ENCODE assay signal across 8 cellular contexts in genomic region chr5:77143998-77144836, GRCh38. TPM values are rescaled to one million over a fixed set of nuclear protein-coding genes. Genes with fewer than 3 reads are reported as not detected.
A peak's percentile ranks its signal among the peaks of the same experiment; 100 is the strongest.
DNase-seq lines count a peak whose midpoint lies in the region; ATAC-seq, FAIRE-seq and TF ChIP-seq lines count a peak whose summit lies in the region.

No MANE protein-coding gene starts in this region.

- no peaks in the 10 kb centered on the region for H3K27me3 ChIP-seq in thyroid gland

- H3K36me3 ChIP-seq in thyroid gland: no peaks in the 10 kb centered on the region

- TF ChIP-seq CTCF in RWPE1 (conservative IDR thresholded peaks at IDR 0.05; ENCODE audit: low read depth): peak; percentile 95
- peak; percentile 89 for TF ChIP-seq CTCF in foreskin fibroblast (IDR thresholded peaks at IDR 0.05; ENCODE audit: low read depth, low read length)
- peak; percentile 68 to 85 (median 76) for TF ChIP-seq CTCF in thyroid gland (IDR thresholded peaks at IDR 0.05)

- no peaks in the 10 kb centered on the region for H3K36me3 Mint-ChIP-seq in activated T-helper 17 cell treated with anti-CD3 and anti-CD28 coated beads, Interleukin-2, amount 50 U/mL, for 72 hours (ENCODE audit: low read depth)

- DNase-seq in ELR (ENCODE audit: low read depth) (peak; percentile 79), HTR-8/SVneo (ENCODE audit: insufficient read length, low spot score) (peak; percentile 65), RWPE1 (ENCODE audit: low spot score) (peak; percentile 69), foreskin fibroblast (peak; percentile 66 to 90), occipital lobe (lab: John Stamatoyannopoulos, UW) (peak; percentile 49), thyroid gland (peak; percentile 83 to 84), OCI-M2 (lab: John Stamatoyannopoulos, UW; ENCODE audit: unreplicated experiment) (no peak)

- ATAC-seq in activated T-helper 17 cell treated with anti-CD3 and anti-CD28 coated beads, Interleukin-2, amount 50 U/mL, for 72 hours (replicated peaks): peak; percentile 75

- H3K4me3 Mint-ChIP-seq in activated T-helper 17 cell treated with anti-CD3 and anti-CD28 coated beads, Interleukin-2, amount 50 U/mL, for 72 hours: no peak overlapping the region

- H3K27me3 Mint-ChIP-seq in activated T-helper 17 cell treated with anti-CD3 and anti-CD28 coated beads, Interleukin-2, amount 50 U/mL, for 72 hours: peaks cover 4% of the 10 kb centered on the region

- TF ChIP-seq POLR2A in thyroid gland (IDR thresholded peaks at IDR 0.05): no peak

- no peak overlapping the region for H3K27ac ChIP-seq in RWPE1
- H3K27ac ChIP-seq in thyroid gland: peak overlapping the region; percentile 0 to 46 (median 17)

- 50 to 54% methylated on average over 14 of the region's 14 CpGs for WGBS in thyroid gland, 2 donors

- H3K9me3 ChIP-seq in thyroid gland: no peaks in the 10 kb centered on the region

- peak; percentile 62 for FAIRE-seq in HTR-8/SVneo (lab: Jason Lieb, UNC)

- no peaks in the 10 kb centered on the region for H3K9me3 Mint-ChIP-seq in activated T-helper 17 cell treated with anti-CD3 and anti-CD28 coated beads, Interleukin-2, amount 50 U/mL, for 72 hours

- H3K4me1 Mint-ChIP-seq in activated T-helper 17 cell treated with anti-CD3 and anti-CD28 coated beads, Interleukin-2, amount 50 U/mL, for 72 hours: peaks cover 8% of the 10 kb centered on the region

- intact Hi-C loops in thyroid gland (cut with DNase I): loop anchor here (10.0 kb wide), 1 partner anchor 351 kb away; the partner anchor contains the start of gene WDR41

- CTCF ChIA-PET in RWPE1 (lab: Yijun Ruan, JAX): interaction anchor here (0.6 to 1.8 kb wide), 29 partner anchors 8 to 1714 kb away, joined by 3 to 9 read pairs (median 3); no protein-coding TSS in a partner anchor

- H3K27ac Mint-ChIP-seq in activated T-helper 17 cell treated with anti-CD3 and anti-CD28 coated beads, Interleukin-2, amount 50 U/mL, for 72 hours: no peak overlapping the region

- H3K4me3 ChIP-seq in foreskin fibroblast (ENCODE audit: low read depth in 1 of 2, low read length in 2 of 2) (no peak overlapping the region), thyroid gland (replicated peaks in 1 of 3) (no peak overlapping the region)

- peaks cover 2 to 17% of the 10 kb centered on the region in 2 donors for H3K4me1 ChIP-seq in thyroid gland

- POLR2A ChIA-PET in RWPE1 (lab: Yijun Ruan, JAX; ENCODE audit: low non-redundant PET): interaction anchor here (0.6 kb wide), 1 partner anchor 11 kb away, joined by 4 read pairs; no protein-coding TSS in a partner anchor

RNA-seq across cellular contexts. Expression of gene ZBED3, which starts 57.1 kb away (rescaled TPM):
- under 1 TPM in 1 of 2 donors, not detected in 1; 0.04 TPM for total RNA-seq in activated T-helper 17 cell treated with anti-CD3 and anti-CD28 coated beads, Interleukin-2, amount 50 U/mL, for 72 hours
- total RNA-seq in occipital lobe (2.2 TPM), thyroid gland (10 to 100 TPM; 14.9 to 31.4 (median 23.6) TPM)
